In genomic region chr19:39498262-39499081, GRCh38 we compare ENCODE assay signal across 8 cellular contexts. TPM values are rescaled to one million over a fixed set of nuclear protein-coding genes. Genes with fewer than 3 reads are reported as not detected.
DNase-seq lines count a peak whose midpoint lies in the region; ATAC-seq, FAIRE-seq and TF ChIP-seq lines count a peak whose summit lies in the region.

Gene DLL3 (plus strand): TSS chr19:39498947. CDS start chr19:39498975, 28 bp downstream.

- peaks cover 6% of the 10 kb centered on the region for H3K4me1 ChIP-seq in keratinocyte (ENCODE audit: control insufficient read depth, extremely low read depth, insufficient read depth, low read length)

- H4K20me1 ChIP-seq in keratinocyte (ENCODE audit: control insufficient read depth, extremely low read depth, insufficient read depth, low read length), result no peaks in the 10 kb centered on the region

- peak; percentile 36 for DNase-seq in ELR (ENCODE audit: low read depth)
- DNase-seq in NCI-H187 (lab: John Stamatoyannopoulos, UW), result peak; percentile 86 to 93
- peak; percentile 30 for DNase-seq in activated CD8-positive, alpha-beta T cell treated with anti-CD3 and anti-CD28 coated beads for 36 hours
- DNase-seq in keratinocyte (ENCODE audit: low read depth, low spot score), result no peak
- DNase-seq in HuH-7 (ENCODE audit: low spot score), result no peak
- no peak for DNase-seq in middle frontal gyrus (ENCODE audit: extremely low spot score, low spot score)
- DNase-seq in H54 (ENCODE audit: insufficient read length, low spot score), result no peak

- peak within 1 kb of the TSS in 1 of 3 experiments; percentile 33 for H3K4me3 ChIP-seq in keratinocyte (ENCODE audit: control insufficient read depth in 2 of 3, extremely low read depth in 1 of 3, insufficient read depth in 2 of 3, low read depth in 1 of 3, low read length in 3 of 3)

- dilution Hi-C loops in keratinocyte (cut with MboI; ENCODE audit: extremely low pct_ligation_motif_present, low sequenced_read_pairs), result no loop called here

- intact Hi-C loops in activated CD8-positive, alpha-beta T cell treated with anti-CD3 and anti-CD28 coated beads for 36 hours (cut with micrococcal nuclease), result no loop called here

- peaks cover 42% of the 10 kb centered on the region for H3K27me3 Mint-ChIP-seq in activated CD8-positive, alpha-beta T cell treated with anti-CD3 and anti-CD28 coated beads for 36 hours

- H3K27ac Mint-ChIP-seq in activated CD8-positive, alpha-beta T cell treated with anti-CD3 and anti-CD28 coated beads for 36 hours, result no peak within 1 kb of the TSS

- TF ChIP-seq CTCF in activated CD8-positive, alpha-beta T cell treated with anti-CD3 and anti-CD28 coated beads for 36 hours (IDR thresholded peaks at IDR 0.05), result no peak
- TF ChIP-seq CTCF in keratinocyte (optimal IDR thresholded peaks at IDR 0.05 in 1 of 3, IDR thresholded peaks at IDR 0.05 in 1 of 3, conservative IDR thresholded peaks at IDR 0.05 in 1 of 3; ENCODE audit: extremely low read depth in 1 of 3, insufficient read depth in 2 of 3, low read length in 3 of 3), result no peak

- no peaks in the 10 kb centered on the region for H3K36me3 ChIP-seq in keratinocyte (ENCODE audit: control insufficient read depth in 2 of 2, extremely low read depth in 1 of 2, insufficient read depth in 2 of 2, low read length in 2 of 2)

- no peak within 1 kb of the TSS for H3K9ac ChIP-seq in keratinocyte (ENCODE audit: control insufficient read depth, extremely low read depth, insufficient read depth, low read length)

- H3K27me3 ChIP-seq in keratinocyte (ENCODE audit: control insufficient read depth, extremely low read depth, insufficient read depth, low read length), result peaks cover 43% of the 10 kb centered on the region

- no peak for TF ChIP-seq POLR2A in H54 (IDR thresholded peaks at IDR 0.05; ENCODE audit: low read depth, low read length)

- H2AFZ ChIP-seq in keratinocyte (ENCODE audit: control insufficient read depth, low read length), result peak within 1 kb of the TSS; percentile 49

- FAIRE-seq in keratinocyte (lab: Jason Lieb, UNC) (peak; percentile 13), H54 (lab: Jason Lieb, UNC) (no peak)

- peak within 1 kb of the TSS; percentile 55 for H3K4me3 Mint-ChIP-seq in activated CD8-positive, alpha-beta T cell treated with anti-CD3 and anti-CD28 coated beads for 36 hours

- no peaks in the 10 kb centered on the region for H3K36me3 Mint-ChIP-seq in activated CD8-positive, alpha-beta T cell treated with anti-CD3 and anti-CD28 coated beads for 36 hours (ENCODE audit: low read depth)

- no peaks in the 10 kb centered on the region for H3K9me3 Mint-ChIP-seq in activated CD8-positive, alpha-beta T cell treated with anti-CD3 and anti-CD28 coated beads for 36 hours

- H3K4me1 Mint-ChIP-seq in activated CD8-positive, alpha-beta T cell treated with anti-CD3 and anti-CD28 coated beads for 36 hours (ENCODE audit: low read depth), result peaks cover 20% of the 10 kb centered on the region

- ATAC-seq in activated CD8-positive, alpha-beta T cell treated with anti-CD3 and anti-CD28 coated beads for 36 hours, result peak; percentile 37
- no peak for ATAC-seq in HG03139 (IDR thresholded peaks at IDR 0.05; ENCODE audit: unreplicated experiment)

- no peaks in the 10 kb centered on the region for H3K9me1 ChIP-seq in keratinocyte (ENCODE audit: control insufficient read depth, extremely low read depth, insufficient read depth, low read length)

- H3K4me2 ChIP-seq in keratinocyte (ENCODE audit: control insufficient read depth, extremely low read depth, insufficient read depth, low read depth, low read length), result peak within 1 kb of the TSS; percentile 79

- POLR2A ChIA-PET in activated CD8-positive, alpha-beta T cell treated with anti-CD3 and anti-CD28 coated beads for 36 hours (lab: Charles Lee), result interaction anchor here (0.7 to 1.5 kb wide), 4 partner anchors 17 to 117 kb away, joined by 3 to 7 read pairs (median 3); partner anchors contain the start of gene SUPT5H

- H3K79me2 ChIP-seq in keratinocyte (ENCODE audit: control insufficient read depth, insufficient read depth, low read length), result no peaks in the 10 kb centered on the region

- no peak within 1 kb of the TSS for H3K27ac ChIP-seq in keratinocyte (ENCODE audit: control insufficient read depth, insufficient read depth, low read length)

- no peaks in the 10 kb centered on the region for H3K9me3 ChIP-seq in keratinocyte (ENCODE audit: control insufficient read depth, low read depth, low read length)

- CTCF ChIA-PET in activated CD8-positive, alpha-beta T cell treated with anti-CD3 and anti-CD28 coated beads for 36 hours (lab: Charles Lee), result interaction anchor here (0.7 to 5.9 kb wide), 5 partner anchors 17 to 174 kb away, joined by 3 to 29 read pairs (median 6); partner anchors contain the start of gene EID2B

RNA-seq across cellular contexts. Expression of gene DLL3, which starts in this region (rescaled TPM):
- total RNA-seq in activated CD8-positive, alpha-beta T cell treated with anti-CD3 and anti-CD28 coated beads for 36 hours, result 1 to 10 TPM; 1.3 to 1.6 TPM
- polyA plus RNA-seq in keratinocyte, result 0.80 to 1.1 TPM (median 0.89 TPM) in 3 replicates
- not detected for polyA plus RNA-seq in keratinocyte (2011; ENCODE audit: low read depth)
- 0.64 and 1.1 TPM in 2 replicates for polyA plus RNA-seq in keratinocyte (2011; cell fraction: cytosol; rRNA removed)
- polyA plus RNA-seq in keratinocyte (2011; cell fraction: nucleus; rRNA removed), result 0.27 and 0.37 TPM in 2 replicates
- polyA plus RNA-seq in keratinocyte (2012; ENCODE audit: low replicate concordance), result 0.41 and 1.3 TPM in 2 replicates
- polyA minus RNA-seq in keratinocyte, result 0.20 to 0.43 TPM in 2 of 3 replicates, not detected in the other
- not detected for polyA minus RNA-seq in keratinocyte (2011; cell fraction: cytosol; rRNA and poly(A)+ RNA removed)
- polyA minus RNA-seq in keratinocyte (2011; cell fraction: nucleus; rRNA and poly(A)+ RNA removed), result not detected in 2 replicates

Comparison
In these comparisons a context has a peak if more than half of its experiments do, and no peak if none do; other contexts are left out.
1. DNase-seq: peak in ELR (single experiment), NCI-H187 (2 of 2) and activated CD8-positive, alpha-beta T cell treated with anti-CD3 and anti-CD28 coated beads for 36 hours (single experiment); none in keratinocyte (single experiment), HuH-7 (single experiment), middle frontal gyrus (single experiment) and H54 (single experiment).